Comparison of ENCODE assay signal across 18 cellular contexts in the genomic region with DNA sequence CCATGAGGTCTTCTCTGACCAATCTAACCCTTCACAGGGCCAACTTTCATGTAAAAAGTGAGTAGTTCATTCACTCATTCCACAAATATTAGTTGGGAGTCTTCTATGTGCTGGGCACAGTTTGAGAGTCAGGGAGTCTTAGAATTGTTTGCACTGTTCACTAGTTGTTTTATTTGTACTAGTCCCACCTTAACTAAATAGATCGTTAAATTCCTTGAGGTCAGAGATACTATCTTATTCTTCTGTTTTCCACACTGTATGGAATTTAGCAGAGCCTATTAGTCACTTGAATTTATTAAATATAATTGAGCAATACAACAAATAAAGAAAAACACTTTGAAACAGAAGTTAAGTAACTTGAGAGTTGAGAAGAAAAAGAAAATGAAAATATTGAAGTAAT. TPM values are rescaled to one million over a fixed set of nuclear protein-coding genes. Genes with fewer than 3 reads are reported as not detected.
DNase-seq lines count a peak whose midpoint lies in the region; ATAC-seq, FAIRE-seq and TF ChIP-seq lines count a peak whose summit lies in the region.
"Had no signal": no experiment of that assay in that cellular context is flagged by ENCODE, and none has a peak within 500 bp of the region (broad histone marks: within the 10 kb centered on the region; RNA-seq: fewer than 3 reads in every experiment).

No MANE protein-coding gene starts in this region.

- H3K4me3 ChIP-seq in LNCaP clone FGC (ENCODE audit: low read depth, low read length) (no peak overlapping the region), bronchial epithelial cell (ENCODE audit: low read depth, low read length) (no peak overlapping the region), prostate gland (no peak overlapping the region), gastroesophageal sphincter (no peak overlapping the region)
- H3K4me3 ChIP-seq: GM23338 had no signal

- TF ChIP-seq POLR2A in prostate gland (IDR thresholded peaks at IDR 0.05) = no peak
- no peak for TF ChIP-seq POLR2A in gastroesophageal sphincter (IDR thresholded peaks at IDR 0.05)

- H3K36me3 ChIP-seq in bronchial epithelial cell (ENCODE audit: control insufficient read depth, insufficient read depth, low read length) (no peaks in the 10 kb centered on the region), prostate gland (no peaks in the 10 kb centered on the region), gastroesophageal sphincter (no peaks in the 10 kb centered on the region)

- TF ChIP-seq CTCF in C4-2B (conservative IDR thresholded peaks at IDR 0.05) (no peak), LNCaP clone FGC (IDR thresholded peaks at IDR 0.05; ENCODE audit: control insufficient read depth, extremely low read depth, insufficient read depth) (no peak), bronchial epithelial cell (IDR thresholded peaks at IDR 0.05; ENCODE audit: insufficient read depth, low read length, severe bottlenecking) (no peak), prostate gland (IDR thresholded peaks at IDR 0.05) (no peak), gastroesophageal sphincter (IDR thresholded peaks at IDR 0.05) (no peak)

- intact Hi-C loops in prostate gland (cut with DNase I) = no loop called here

- WGBS in prostate gland = 45% methylated on average over 1 of the region's 1 CpG
- 86% methylated on average over 1 of the region's 1 CpG; no CpG with 5 or more reads in 1 of the 2 donors for WGBS in gastroesophageal sphincter (ENCODE audit: low coverage in 1 of 2), 2 donors

- no peaks in the 10 kb centered on the region for H3K27me3 ChIP-seq in bronchial epithelial cell (ENCODE audit: control insufficient read depth, insufficient read depth, low read length)
- H3K27me3 ChIP-seq in prostate gland (replicated peaks; ENCODE audit: insufficient read depth) = no peaks in the 10 kb centered on the region
- H3K27me3 ChIP-seq in gastroesophageal sphincter = no peaks in the 10 kb centered on the region

- ATAC-seq in HG03439 (IDR thresholded peaks at IDR 0.05; ENCODE audit: unreplicated experiment) = no peak
- ATAC-seq in gastroesophageal sphincter = no peak
- ATAC-seq: CD8-positive, alpha-beta T cell; GM23338; Right ventricle myocardium inferior; SK-N-SH treated with all-trans-retinoic acid at 6 μM for 48 hours had no signal

- no peak for TF ChIP-seq EP300 in gastroesophageal sphincter (IDR thresholded peaks at IDR 0.05)

- FAIRE-seq in bronchial epithelial cell (lab: Jason Lieb, UNC) = no peak

- peak; percentile 82 for DNase-seq in LNCaP clone FGC (ENCODE audit: low read depth)
- peak; percentile 69 for DNase-seq in bronchial epithelial cell (ENCODE audit: low read depth)
- DNase-seq in prostate gland (ENCODE audit: low spot score) = no peak
- DNase-seq in activated CD4-positive, alpha-beta T cell treated with anti-CD3 and anti-CD28 coated beads, Interleukin-2, amount 50 U/mL, for 1 hour = no peak
- DNase-seq in NCI-H1417 treated with DMSO at 0.1 percent for 48 hours (lab: John Stamatoyannopoulos, UW) = no peak
- DNase-seq: CD8-positive, alpha-beta T cell; NCI-H1417; NCI-H2029 treated with DMSO at 0.1 percent for 48 hours; NCI-H526 treated with DMSO at 0.1 percent for 48 hours; NK-92 treated with Interleukin-12 subunit alpha and Interleukin-12 subunit beta, amount 100 ng/mL, for 24 hours; OCI-M1 had no signal

- no peaks in the 10 kb centered on the region for H3K9me3 ChIP-seq in prostate gland
- H3K9me3 ChIP-seq in gastroesophageal sphincter = no peaks in the 10 kb centered on the region

- peak overlapping the region; percentile 98 for H3K27ac ChIP-seq in C4-2B
- peak overlapping the region; percentile 46 to 50 for H3K27ac ChIP-seq in prostate gland
- no peak overlapping the region for H3K27ac ChIP-seq in gastroesophageal sphincter

- H3K4me1 ChIP-seq in prostate gland (replicated peaks) = peaks cover 8% of the 10 kb centered on the region
- peaks cover 0 to 25% (median 5%) of the 10 kb centered on the region in 3 donors for H3K4me1 ChIP-seq in gastroesophageal sphincter

RNA-seq across cellular contexts. Expression of gene SPTSSB, which starts 40.8 kb away (rescaled TPM):
- total RNA-seq in bronchial epithelial cell (3.9 and 6.3 TPM in 2 replicates), prostate gland (10 to 100 TPM in 1 of 2 donors, 1 to 10 TPM in 1; 6.2 to 94.5 TPM), gastroesophageal sphincter (under 1 TPM in 2 of 4 donors, not detected in 2; 0.39 to 0.74 TPM)
- total RNA-seq: B cell; CD8-positive, alpha-beta T cell had no signal

Comparison
In these comparisons a context has a peak if more than half of its experiments do, and no peak if none do; other contexts are left out.
1. H3K27ac ChIP-seq: peak in C4-2B (single experiment) and prostate gland (2 of 2); none in gastroesophageal sphincter (0 of 4).
2. DNase-seq: peak in LNCaP clone FGC (single experiment) and bronchial epithelial cell (single experiment); none in prostate gland (single experiment), activated CD4-positive, alpha-beta T cell treated with anti-CD3 and anti-CD28 coated beads, Interleukin-2, amount 50 U/mL, for 1 hour (single experiment) and NCI-H1417 treated with DMSO at 0.1 percent for 48 hours (single experiment).